Comparison of ENCODE assay signal across 9 cellular contexts in the genomic region with DNA sequence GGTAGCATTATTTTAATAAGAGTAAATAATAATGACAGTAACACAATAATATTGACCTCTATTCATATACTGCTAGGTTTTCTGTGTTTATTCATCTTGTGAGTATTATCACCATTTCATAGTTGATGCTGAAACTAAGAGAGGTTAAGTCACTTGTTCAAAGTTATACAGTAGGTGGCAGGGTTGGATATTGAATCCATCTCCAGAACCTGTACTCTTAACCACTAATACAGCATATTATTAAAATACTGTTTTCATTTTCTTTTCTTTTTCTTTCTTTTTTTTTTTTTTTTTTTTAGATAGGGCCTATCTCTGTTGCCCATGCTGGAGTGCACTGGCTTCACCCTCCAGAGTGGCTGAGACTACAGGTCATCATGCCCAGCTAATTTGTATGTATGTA. TPM values are rescaled to one million over a fixed set of nuclear protein-coding genes. Genes with fewer than 3 reads are reported as not detected.
A peak's percentile ranks its signal among the peaks of the same experiment; 100 is the strongest.
DNase-seq lines count a peak whose midpoint lies in the region; ATAC-seq, FAIRE-seq and TF ChIP-seq lines count a peak whose summit lies in the region.
"Had no signal": no experiment of that assay in that cellular context is flagged by ENCODE, and none has a peak within 500 bp of the region (broad histone marks: within the 10 kb centered on the region; RNA-seq: fewer than 3 reads in every experiment).

No MANE protein-coding gene starts in this region.

- TF ChIP-seq EP300 in transverse colon (IDR thresholded peaks at IDR 0.05; ENCODE audit: low read depth) = no peak

- no peaks in the 10 kb centered on the region for H3K9me3 ChIP-seq in kidney (ENCODE audit: control insufficient read depth in 1 of 2, low read length in 2 of 2)
- H3K9me3 ChIP-seq in transverse colon = no peaks in the 10 kb centered on the region

- no peak for TF ChIP-seq POLR2A in transverse colon (IDR thresholded peaks at IDR 0.05)

- intact Hi-C loops in kidney (cut with DNase I) = no loop called here
- intact Hi-C loops in transverse colon (cut with DNase I; ENCODE audit: low total_unique reads) = no loop called here

- no peaks in the 10 kb centered on the region for H3K27me3 ChIP-seq in transverse colon

- no peaks in the 10 kb centered on the region for H3K36me3 ChIP-seq in kidney (ENCODE audit: control insufficient read depth in 1 of 2, insufficient read depth in 2 of 2, low read length in 2 of 2)
- no peaks in the 10 kb centered on the region for H3K36me3 ChIP-seq in transverse colon

- in situ Hi-C loops in transverse colon (cut with MboI; ENCODE audit: low pct_ligation_motif_present in 1 of 4, low pct_unique_long_range_greater_than_20kb in 1 of 4, low sequenced_read_pairs in 3 of 4) = no loop called here

- ATAC-seq in GM21786 (IDR thresholded peaks at IDR 0.05; ENCODE audit: unreplicated experiment) = peak; percentile 78
- peak; percentile 95 for ATAC-seq in SK-N-SH treated with all-trans-retinoic acid at 6 μM for 48 hours
- no peak for ATAC-seq in HG03135 (IDR thresholded peaks at IDR 0.05; ENCODE audit: unreplicated experiment)
- ATAC-seq in GM21381 (IDR thresholded peaks at IDR 0.05; ENCODE audit: unreplicated experiment) = no peak

- no peak overlapping the region for H3K4me3 ChIP-seq in kidney (ENCODE audit: low read length in 2 of 2)
- no peak overlapping the region for H3K4me3 ChIP-seq in transverse colon

- peak; percentile 16 for TF ChIP-seq CTCF in kidney (IDR thresholded peaks at IDR 0.05; ENCODE audit: borderline replicate concordance, extremely low read depth, insufficient read depth)
- peak in 1 of 5 experiments; percentile 13 for TF ChIP-seq CTCF in transverse colon (IDR thresholded peaks at IDR 0.05)

- peak; percentile 44 for DNase-seq in EH (ENCODE audit: low read depth)
- DNase-seq in kidney = no peak
- no peak for DNase-seq in transverse colon
- no peak for DNase-seq in hypothalamus (lab: John Stamatoyannopoulos, UW)
- DNase-seq: central memory CD4-positive, alpha-beta T cell had no signal

- H3K4me1 ChIP-seq in kidney (ENCODE audit: control insufficient read depth in 1 of 2, insufficient read depth in 1 of 2, low read depth in 1 of 2, low read length in 2 of 2) (no peaks in the 10 kb centered on the region), transverse colon (peaks cover 0 to 2% (median under 1%) of the 10 kb centered on the region in 4 donors)

- no peak overlapping the region for H3K27ac ChIP-seq in kidney (ENCODE audit: low read depth in 2 of 2, low read length in 2 of 2)
- H3K27ac ChIP-seq in transverse colon = no peak overlapping the region

- peak; percentile 56 for FAIRE-seq in kidney (lab: Jason Lieb, UNC)

- H3K9ac ChIP-seq in kidney (ENCODE audit: low read length in 2 of 2) = no peak overlapping the region

TF ChIP-seq in SK-N-SH treated with all-trans-retinoic acid at 6 μM for 48 hours, 23 proteins besides CTCF, POLR2A, EP300 and RAD21:
- TF ChIP-seq PPARA (CRISPR knock-in tag; IDR thresholded peaks at IDR 0.05; ENCODE audit: borderline replicate concordance) = no peak
- TF ChIP-seq, protein P1, sequence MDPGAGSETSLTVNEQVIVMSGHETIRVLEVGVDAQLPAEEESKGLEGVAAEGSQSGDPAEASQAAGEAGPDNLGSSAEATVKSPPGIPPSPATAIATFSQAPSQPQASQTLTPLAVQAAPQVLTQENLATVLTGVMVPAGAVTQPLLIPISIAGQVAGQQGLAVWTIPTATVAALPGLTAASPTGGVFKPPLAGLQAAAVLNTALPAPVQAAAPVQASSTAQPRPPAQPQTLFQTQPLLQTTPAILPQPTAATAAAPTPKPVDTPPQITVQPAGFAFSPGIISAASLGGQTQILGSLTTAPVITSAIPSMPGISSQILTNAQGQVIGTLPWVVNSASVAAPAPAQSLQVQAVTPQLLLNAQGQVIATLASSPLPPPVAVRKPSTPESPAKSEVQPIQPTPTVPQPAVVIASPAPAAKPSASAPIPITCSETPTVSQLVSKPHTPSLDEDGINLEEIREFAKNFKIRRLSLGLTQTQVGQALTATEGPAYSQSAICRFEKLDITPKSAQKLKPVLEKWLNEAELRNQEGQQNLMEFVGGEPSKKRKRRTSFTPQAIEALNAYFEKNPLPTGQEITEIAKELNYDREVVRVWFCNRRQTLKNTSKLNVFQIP (CRISPR knock-in tag; IDR thresholded peaks at IDR 0.05; ENCODE audit: borderline replicate concordance, low read depth) = no peak
- TF ChIP-seq ZNF8 (CRISPR knock-in tag; IDR thresholded peaks at IDR 0.05) = no peak
- TF ChIP-seq RARB (CRISPR knock-in tag; IDR thresholded peaks at IDR 0.05) = no peak
- TF ChIP-seq, protein P2, sequence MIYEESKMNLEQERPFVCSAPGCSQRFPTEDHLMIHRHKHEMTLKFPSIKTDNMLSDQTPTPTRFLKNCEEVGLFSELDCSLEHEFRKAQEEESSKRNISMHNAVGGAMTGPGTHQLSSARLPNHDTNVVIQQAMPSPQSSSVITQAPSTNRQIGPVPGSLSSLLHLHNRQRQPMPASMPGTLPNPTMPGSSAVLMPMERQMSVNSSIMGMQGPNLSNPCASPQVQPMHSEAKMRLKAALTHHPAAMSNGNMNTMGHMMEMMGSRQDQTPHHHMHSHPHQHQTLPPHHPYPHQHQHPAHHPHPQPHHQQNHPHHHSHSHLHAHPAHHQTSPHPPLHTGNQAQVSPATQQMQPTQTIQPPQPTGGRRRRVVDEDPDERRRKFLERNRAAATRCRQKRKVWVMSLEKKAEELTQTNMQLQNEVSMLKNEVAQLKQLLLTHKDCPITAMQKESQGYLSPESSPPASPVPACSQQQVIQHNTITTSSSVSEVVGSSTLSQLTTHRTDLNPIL (CRISPR knock-in tag; IDR thresholded peaks at IDR 0.05; ENCODE audit: low read depth) = no peak
- TF ChIP-seq BACH2 (CRISPR knock-in tag; IDR thresholded peaks at IDR 0.05; ENCODE audit: borderline replicate concordance) = no peak
- TF ChIP-seq CSDC2 (CRISPR knock-in tag; IDR thresholded peaks at IDR 0.05) = no peak
- TF ChIP-seq ZC3H10 (CRISPR knock-in tag; IDR thresholded peaks at IDR 0.05) = no peak
- TF ChIP-seq OSR1 (CRISPR knock-in tag; IDR thresholded peaks at IDR 0.05) = no peak
- TF ChIP-seq TOX (CRISPR knock-in tag; IDR thresholded peaks at IDR 0.05; ENCODE audit: borderline replicate concordance) = no peak

RNA-seq across cellular contexts. Expression of a gene that starts 7.1 kb away (rescaled TPM):
- total RNA-seq in kidney (58.5 TPM), transverse colon (10 to 100 TPM; 21.7 to 65.6 (median 41.8) TPM)
- 12.8 TPM for polyA plus RNA-seq in kidney (ENCODE audit: insufficient read depth, low read depth, low replicate concordance)

Comparison
In these comparisons a context has a peak if more than half of its experiments do, and no peak if none do; other contexts are left out.
1. ATAC-seq: peak in GM21786 (single experiment) and SK-N-SH treated with all-trans-retinoic acid at 6 μM for 48 hours (single experiment); none in HG03135 (single experiment) and GM21381 (single experiment).